9 cellular contexts compared by ENCODE assay signal in the genomic region with DNA sequence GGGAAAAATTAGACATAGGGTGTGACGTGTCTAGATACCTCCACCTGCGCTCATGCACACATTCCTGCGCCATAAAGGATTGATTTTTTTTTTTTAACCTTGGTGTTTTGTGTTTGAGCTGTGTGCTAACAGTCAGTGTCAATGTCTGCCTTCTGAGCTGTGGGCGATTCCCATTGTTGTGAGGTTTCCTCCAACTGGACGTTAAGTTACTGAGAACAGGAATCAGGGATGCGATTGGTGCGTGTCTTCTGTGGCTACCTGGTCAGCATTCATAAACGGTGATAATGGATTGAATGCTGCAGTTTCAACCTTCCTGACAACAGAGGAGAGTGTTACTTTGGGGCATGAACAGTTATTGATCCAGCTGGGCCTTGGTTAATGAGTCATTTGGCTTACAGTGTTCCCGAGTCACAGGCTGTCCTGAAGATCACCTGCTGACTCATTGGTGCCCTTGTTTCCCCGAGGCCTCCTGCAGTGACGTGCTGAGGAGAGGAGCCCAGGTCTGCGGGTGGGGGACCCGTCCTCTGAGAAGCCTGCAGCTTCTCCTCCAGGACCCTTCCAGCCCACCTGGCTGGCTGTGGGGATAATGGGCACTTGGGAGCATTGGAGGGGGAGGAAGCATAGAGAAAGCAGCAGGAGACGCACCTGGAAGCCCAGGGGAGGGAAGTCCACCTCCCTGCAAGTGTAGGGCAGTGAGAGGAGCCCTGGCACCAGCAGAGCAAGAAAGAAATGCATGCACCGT. TPM values are rescaled to one million over a fixed set of nuclear protein-coding genes. Genes with fewer than 3 reads are reported as not detected.
DNase-seq lines count a peak whose midpoint lies in the region; ATAC-seq, FAIRE-seq and TF ChIP-seq lines count a peak whose summit lies in the region.
"Had no signal": no experiment of that assay in that cellular context is flagged by ENCODE, and none has a peak within 500 bp of the region (broad histone marks: within the 10 kb centered on the region; RNA-seq: fewer than 3 reads in every experiment).

No MANE protein-coding gene starts in this region.

- H3K36me3 Mint-ChIP-seq in naive thymus-derived CD4-positive, alpha-beta T cell: peaks cover 5 to 22% (median 11%) of the 10 kb centered on the region in 5 donors

- POLR2A ChIA-PET in naive thymus-derived CD4-positive, alpha-beta T cell (lab: Charles Lee): interaction anchor here (0.7 kb wide), 1 partner anchor 255 kb away, joined by 7 read pairs; no protein-coding TSS in a partner anchor

- CTCF ChIA-PET in naive thymus-derived CD4-positive, alpha-beta T cell (lab: Charles Lee): interaction anchor here (0.7 to 1.0 kb wide), 2 partner anchors 289 to 596 kb away, joined by 3 read pairs; no protein-coding TSS in a partner anchor

- ATAC-seq in naive thymus-derived CD4-positive, alpha-beta T cell: no peak
- ATAC-seq in GM21360 (IDR thresholded peaks at IDR 0.05; ENCODE audit: unreplicated experiment): no peak
- ATAC-seq in omental fat pad (ENCODE audit: low FRiP score): no peak

- peak overlapping the region in 8 of 9 donors; percentile 16 to 82 (median 72) for H3K27ac Mint-ChIP-seq in naive thymus-derived CD4-positive, alpha-beta T cell

- TF ChIP-seq CTCF in bronchial epithelial cell (IDR thresholded peaks at IDR 0.05; ENCODE audit: insufficient read depth, low read length, severe bottlenecking): no peak
- no peak for TF ChIP-seq CTCF in omental fat pad (IDR thresholded peaks at IDR 0.05)

- no peak overlapping the region for H3K4me3 ChIP-seq in bronchial epithelial cell (ENCODE audit: low read depth, low read length)
- no peak overlapping the region for H3K4me3 ChIP-seq in naive thymus-derived CD4-positive, alpha-beta T cell (ENCODE audit: low read length)

- DNase-seq in EL: peak; percentile 58
- DNase-seq in M059J (ENCODE audit: low read depth): peak; percentile 79
- DNase-seq in bronchial epithelial cell (ENCODE audit: low read depth): peak; percentile 74
- no peak for DNase-seq in naive thymus-derived CD4-positive, alpha-beta T cell
- no peak for DNase-seq in NCI-H510A treated with DMSO at 0.1 percent for 48 hours (lab: John Stamatoyannopoulos, UW)
- no peak for DNase-seq in DMS153 (lab: John Stamatoyannopoulos, UW)
- DNase-seq in omental fat pad (ENCODE audit: low spot score): no peak
- DNase-seq: Karpas-422 had no signal

- H3K9me3 Mint-ChIP-seq in naive thymus-derived CD4-positive, alpha-beta T cell: peaks cover 0 to 3% (median 0%) of the 10 kb centered on the region in 11 donors

- H3K4me1 Mint-ChIP-seq in naive thymus-derived CD4-positive, alpha-beta T cell: peaks cover 5 to 50% (median 40%) of the 10 kb centered on the region in 7 donors

- H3K27ac ChIP-seq in naive thymus-derived CD4-positive, alpha-beta T cell (ENCODE audit: low read depth, low read length): no peak overlapping the region

- peaks cover 2% of the 10 kb centered on the region for H3K36me3 ChIP-seq in bronchial epithelial cell (ENCODE audit: control insufficient read depth, insufficient read depth, low read length)
- peaks cover 0 to 54% (median 8%) of the 10 kb centered on the region in 3 experiments for H3K36me3 ChIP-seq in naive thymus-derived CD4-positive, alpha-beta T cell (ENCODE audit: control insufficient read depth in 2 of 3, insufficient read depth in 3 of 3, low read length in 3 of 3)

- no peaks in the 10 kb centered on the region for H3K9me3 ChIP-seq in naive thymus-derived CD4-positive, alpha-beta T cell (ENCODE audit: control insufficient read depth in 2 of 3, low read length in 3 of 3)

- H3K4me3 Mint-ChIP-seq in naive thymus-derived CD4-positive, alpha-beta T cell: no peak overlapping the region

- no peaks in the 10 kb centered on the region for H3K27me3 Mint-ChIP-seq in naive thymus-derived CD4-positive, alpha-beta T cell

- intact Hi-C loops in naive thymus-derived CD4-positive, alpha-beta T cell (cut with micrococcal nuclease): no loop called here

- no peaks in the 10 kb centered on the region for H3K27me3 ChIP-seq in bronchial epithelial cell (ENCODE audit: control insufficient read depth, insufficient read depth, low read length)
- H3K27me3 ChIP-seq in naive thymus-derived CD4-positive, alpha-beta T cell (ENCODE audit: control insufficient read depth in 2 of 2, insufficient read depth in 2 of 2, low read length in 2 of 2): no peaks in the 10 kb centered on the region

- no peaks in the 10 kb centered on the region for H3K4me1 ChIP-seq in naive thymus-derived CD4-positive, alpha-beta T cell (ENCODE audit: control insufficient read depth in 2 of 2, insufficient read depth in 2 of 2, low read length in 2 of 2)

- FAIRE-seq in bronchial epithelial cell (lab: Jason Lieb, UNC): peak; percentile 79

RNA-seq across cellular contexts. Expression of gene CABYR, which starts 25.8 kb away (rescaled TPM):
- total RNA-seq in M059J (2014; rRNA removed; shearing (Covaris generic)): 9.4 and 12.0 TPM in 2 replicates
- total RNA-seq in bronchial epithelial cell (0.79 and 0.90 TPM in 2 replicates), omental fat pad (1 to 10 TPM; 1.9 to 5.3 (median 2.4) TPM)
- 1 to 10 TPM in 3 of 5 experiments, under 1 TPM in 2; 0.65 to 1.4 (median 1.1) TPM for total RNA-seq in naive thymus-derived CD4-positive, alpha-beta T cell
- polyA plus RNA-seq in naive thymus-derived CD4-positive, alpha-beta T cell: under 1 TPM in 1 of 2 donors, not detected in 1; 0.74 TPM

Comparison
In these comparisons a context has a peak if more than half of its experiments do, and no peak if none do; other contexts are left out.
1. DNase-seq: peak in EL (single experiment), M059J (single experiment) and bronchial epithelial cell (single experiment); none in naive thymus-derived CD4-positive, alpha-beta T cell (0 of 9), NCI-H510A treated with DMSO at 0.1 percent for 48 hours (single experiment), DMS153 (single experiment) and omental fat pad (single experiment).